22 cellular contexts compared by ENCODE assay signal in genomic region chr15:79437275-79438000, GRCh38. TPM values are rescaled to one million over a fixed set of nuclear protein-coding genes. Genes with fewer than 3 reads are reported as not detected.
DNase-seq lines count a peak whose midpoint lies in the region; ATAC-seq and TF ChIP-seq lines count a peak whose summit lies in the region.
"Had no signal": no experiment of that assay in that cellular context is flagged by ENCODE, and none has a peak within 500 bp of the region (broad histone marks: within the 10 kb centered on the region; RNA-seq: fewer than 3 reads in every experiment).

No MANE protein-coding gene starts in this region.

- CTCF ChIA-PET in naive thymus-derived CD4-positive, alpha-beta T cell (lab: Charles Lee), result no interaction called here

- H3K36me3 Mint-ChIP-seq in stimulated activated naive CD8-positive, alpha-beta T cell treated with anti-CD3 and anti-CD28 coated beads, Interleukin-15, Interleukin-2, amounts not matched to agents 100 ng/mL and 50 ng/mL, for 24 hours (ENCODE audit: low read depth), result peaks cover 3% of the 10 kb centered on the region
- H3K36me3 Mint-ChIP-seq in activated naive CD8-positive, alpha-beta T cell treated with anti-CD3 and anti-CD28 coated beads, Interleukin-2, amount 50 U/mL, for 24 hours (ENCODE audit: low read depth), result no peaks in the 10 kb centered on the region
- H3K36me3 Mint-ChIP-seq in naive thymus-derived CD4-positive, alpha-beta T cell, result no peaks in the 10 kb centered on the region
- H3K36me3 Mint-ChIP-seq: CD4-positive, CD25-positive, alpha-beta regulatory T cell; IgD-negative memory B cell had no signal

- H3K27ac Mint-ChIP-seq in stimulated activated naive CD8-positive, alpha-beta T cell treated with anti-CD3 and anti-CD28 coated beads, Interleukin-15, Interleukin-2, amounts not matched to agents 100 ng/mL and 50 ng/mL, for 24 hours, result peak overlapping the region; percentile 45
- H3K27ac Mint-ChIP-seq in activated naive CD8-positive, alpha-beta T cell treated with anti-CD3 and anti-CD28 coated beads, Interleukin-2, amount 50 U/mL, for 24 hours, result peak overlapping the region; percentile 72
- H3K27ac Mint-ChIP-seq in naive thymus-derived CD4-positive, alpha-beta T cell, result no peak overlapping the region
- H3K27ac Mint-ChIP-seq: CD4-positive, CD25-positive, alpha-beta regulatory T cell; H9; IgD-negative memory B cell had no signal

- peaks cover 29% of the 10 kb centered on the region for H3K27me3 Mint-ChIP-seq in stimulated activated naive CD8-positive, alpha-beta T cell treated with anti-CD3 and anti-CD28 coated beads, Interleukin-15, Interleukin-2, amounts not matched to agents 100 ng/mL and 50 ng/mL, for 24 hours
- H3K27me3 Mint-ChIP-seq in activated naive CD8-positive, alpha-beta T cell treated with anti-CD3 and anti-CD28 coated beads, Interleukin-2, amount 50 U/mL, for 24 hours, result peaks cover 24% of the 10 kb centered on the region
- H3K27me3 Mint-ChIP-seq in naive thymus-derived CD4-positive, alpha-beta T cell, result peaks cover 21 to 33% (median 26%) of the 10 kb centered on the region in 5 donors

- H3K27ac ChIP-seq in naive thymus-derived CD4-positive, alpha-beta T cell (ENCODE audit: low read depth, low read length), result no peak overlapping the region
- H3K27ac ChIP-seq: BLaER1, GM23248, Peyer's patch had no signal

- intact Hi-C loops in naive thymus-derived CD4-positive, alpha-beta T cell (cut with micrococcal nuclease), result no loop called here

- no peak overlapping the region for H3K4me3 Mint-ChIP-seq in stimulated activated naive CD8-positive, alpha-beta T cell treated with anti-CD3 and anti-CD28 coated beads, Interleukin-15, Interleukin-2, amounts not matched to agents 100 ng/mL and 50 ng/mL, for 24 hours
- no peak overlapping the region for H3K4me3 Mint-ChIP-seq in activated naive CD8-positive, alpha-beta T cell treated with anti-CD3 and anti-CD28 coated beads, Interleukin-2, amount 50 U/mL, for 24 hours
- H3K4me3 Mint-ChIP-seq in naive thymus-derived CD4-positive, alpha-beta T cell, result no peak overlapping the region
- H3K4me3 Mint-ChIP-seq: CD4-positive, CD25-positive, alpha-beta regulatory T cell; H9; IgD-negative memory B cell had no signal

- no peak overlapping the region for H3K4me3 ChIP-seq in naive thymus-derived CD4-positive, alpha-beta T cell (ENCODE audit: low read length)
- H3K4me3 ChIP-seq: BLaER1, GM23248, Peyer's patch had no signal

- no peaks in the 10 kb centered on the region for H3K36me3 ChIP-seq in naive thymus-derived CD4-positive, alpha-beta T cell (ENCODE audit: control insufficient read depth in 2 of 3, insufficient read depth in 3 of 3, low read length in 3 of 3)
- H3K36me3 ChIP-seq: BLaER1, Peyer's patch had no signal

- peaks cover 4% of the 10 kb centered on the region for H3K9me3 Mint-ChIP-seq in stimulated activated naive CD8-positive, alpha-beta T cell treated with anti-CD3 and anti-CD28 coated beads, Interleukin-15, Interleukin-2, amounts not matched to agents 100 ng/mL and 50 ng/mL, for 24 hours
- peaks cover 4% of the 10 kb centered on the region for H3K9me3 Mint-ChIP-seq in activated naive CD8-positive, alpha-beta T cell treated with anti-CD3 and anti-CD28 coated beads, Interleukin-2, amount 50 U/mL, for 24 hours
- peaks cover 0 to 1% (median 0%) of the 10 kb centered on the region in 11 donors for H3K9me3 Mint-ChIP-seq in naive thymus-derived CD4-positive, alpha-beta T cell
- H3K9me3 Mint-ChIP-seq: H9, IgD-negative memory B cell had no signal

- H3K4me1 Mint-ChIP-seq in stimulated activated naive CD8-positive, alpha-beta T cell treated with anti-CD3 and anti-CD28 coated beads, Interleukin-15, Interleukin-2, amounts not matched to agents 100 ng/mL and 50 ng/mL, for 24 hours (ENCODE audit: low read depth), result no peaks in the 10 kb centered on the region
- no peaks in the 10 kb centered on the region for H3K4me1 Mint-ChIP-seq in activated naive CD8-positive, alpha-beta T cell treated with anti-CD3 and anti-CD28 coated beads, Interleukin-2, amount 50 U/mL, for 24 hours
- peaks cover 0 to 4% (median 0%) of the 10 kb centered on the region in 7 donors for H3K4me1 Mint-ChIP-seq in naive thymus-derived CD4-positive, alpha-beta T cell
- H3K4me1 Mint-ChIP-seq: CD4-positive, CD25-positive, alpha-beta regulatory T cell; IgD-negative memory B cell had no signal

- POLR2A ChIA-PET in naive thymus-derived CD4-positive, alpha-beta T cell (lab: Charles Lee), result no interaction called here

- no peak for TF ChIP-seq CTCF in GM10266 (IDR thresholded peaks at IDR 0.05; ENCODE audit: control insufficient read depth, insufficient read depth, low read depth, missing control alignments)

- no peaks in the 10 kb centered on the region for H3K9me3 ChIP-seq in naive thymus-derived CD4-positive, alpha-beta T cell (ENCODE audit: control insufficient read depth in 2 of 3, low read length in 3 of 3)
- H3K9me3 ChIP-seq: Peyer's patch had no signal

- no peaks in the 10 kb centered on the region for H3K4me1 ChIP-seq in naive thymus-derived CD4-positive, alpha-beta T cell (ENCODE audit: control insufficient read depth in 2 of 2, insufficient read depth in 2 of 2, low read length in 2 of 2)
- H3K4me1 ChIP-seq: BLaER1, Peyer's patch had no signal

- ATAC-seq in stimulated activated naive CD8-positive, alpha-beta T cell treated with anti-CD3 and anti-CD28 coated beads, Interleukin-15, Interleukin-2, amounts not matched to agents 100 U/mL and 50 U/mL, for 24 hours, result no peak
- ATAC-seq in activated naive CD8-positive, alpha-beta T cell treated with anti-CD3 and anti-CD28 coated beads, Interleukin-2, amount 50 U/mL, for 24 hours, result no peak
- peak; percentile 22 for ATAC-seq in naive thymus-derived CD4-positive, alpha-beta T cell
- ATAC-seq in GM21619 (IDR thresholded peaks at IDR 0.05; ENCODE audit: unreplicated experiment), result no peak

- DNase-seq in stimulated activated naive CD8-positive, alpha-beta T cell treated with anti-CD3 and anti-CD28 coated beads, Interleukin-15, Interleukin-2, amounts not matched to agents 100 U/mL and 50 U/mL, for 24 hours, result no peak
- no peak for DNase-seq in activated naive CD8-positive, alpha-beta T cell treated with anti-CD3 and anti-CD28 coated beads, Interleukin-2, amount 50 U/mL, for 24 hours
- no peak for DNase-seq in naive thymus-derived CD4-positive, alpha-beta T cell
- DNase-seq in mesenteric fat pad (ENCODE audit: low spot score) (no peak), GM10266 (ENCODE audit: extremely low spot score) (no peak)
- DNase-seq in stimulated activated CD4-positive, alpha-beta T cell treated with anti-CD3 and anti-CD28 coated beads, Interleukin-4, amount 100 ng/mL, for 1 hour, result no peak
- DNase-seq: CD4-positive, CD25-positive, alpha-beta regulatory T cell; GM23248; H9; NCI-H1048; NCI-H1417; NCI-H1694; NCI-H2081; NCI-H2227 treated with DMSO at 0.1 percent for 48 hours; NCI-H69; OCI-M1; Peyer's patch; SHP77 treated with DMSO at 0.1 percent for 48 hours had no signal

- no peaks in the 10 kb centered on the region for H3K27me3 ChIP-seq in naive thymus-derived CD4-positive, alpha-beta T cell (ENCODE audit: control insufficient read depth in 2 of 2, insufficient read depth in 2 of 2, low read length in 2 of 2)

RNA-seq across cellular contexts. Expression of gene MINAR1, which starts 5.3 kb away (rescaled TPM):
- 1 to 10 TPM in 1 of 5 experiments, under 1 TPM in 4; 0.24 to 1.3 (median 0.34) TPM for total RNA-seq in naive thymus-derived CD4-positive, alpha-beta T cell
- polyA plus RNA-seq in naive thymus-derived CD4-positive, alpha-beta T cell, result under 1 TPM; 0.04 to 0.25 TPM
- 0.45 TPM for total RNA-seq in mesenteric fat pad

Comparison
In these comparisons a context has a peak if more than half of its experiments do, and no peak if none do; other contexts are left out.
1. H3K27ac Mint-ChIP-seq: peak in stimulated activated naive CD8-positive, alpha-beta T cell treated with anti-CD3 and anti-CD28 coated beads, Interleukin-15, Interleukin-2, amounts not matched to agents 100 ng/mL and 50 ng/mL, for 24 hours (single experiment) and activated naive CD8-positive, alpha-beta T cell treated with anti-CD3 and anti-CD28 coated beads, Interleukin-2, amount 50 U/mL, for 24 hours (single experiment); none in naive thymus-derived CD4-positive, alpha-beta T cell (0 of 9).